24 cellular contexts compared by ENCODE assay signal in genomic region chr7:140308060-140308459, GRCh38.
"Had no signal": no experiment of that assay in that cellular context is flagged by ENCODE, and none has a peak within 500 bp of the region (broad histone marks: within the 10 kb centered on the region; RNA-seq: fewer than 3 reads in every experiment).

No MANE protein-coding gene starts in this region.

- DNase-seq: effector memory CD8-positive, alpha-beta T cell; erythroblast; esophagus squamous epithelium; foreskin melanocyte; glutamatergic neuron; heart right ventricle; hypothalamus; immature natural killer cell; islet precursor cell; kidney glomerular epithelial cell; mesenchymal stem cell; naive thymus-derived CD4-positive, alpha-beta T cell; nucleus accumbens; posterior cingulate gyrus; psoas muscle; right cardiac atrium; stimulated activated CD4-positive, alpha-beta T cell treated with anti-CD3 and anti-CD28 coated beads, Interleukin-15, amount 100 ng/mL, for 24 hours; stimulated activated CD4-positive, alpha-beta T cell treated with anti-CD3 and anti-CD28 coated beads, Interleukin-2, amount 100 ng/mL, for 48 hours; stimulated activated naive B cell treated with anti-CD40 and anti-IgM and Interleukin-4, amounts not matched to agents 10 μg/mL and 1 μg/mL and 100 μg/mL, for 72 hours; upper lobe of right lung had no signal

- H3K27ac ChIP-seq: coronary artery, esophagus squamous epithelium, heart right ventricle, psoas muscle, skin epidermis, thoracic aorta, tibial nerve, upper lobe of right lung had no signal

- H3K4me3 ChIP-seq: coronary artery, esophagus squamous epithelium, heart right ventricle, psoas muscle, skin epidermis, thoracic aorta, tibial nerve, upper lobe of right lung had no signal

- H3K27me3 ChIP-seq: esophagus squamous epithelium, heart right ventricle, tibial nerve, upper lobe of right lung had no signal

- H3K36me3 ChIP-seq: esophagus squamous epithelium, heart right ventricle, thoracic aorta, tibial nerve, upper lobe of right lung had no signal

- H3K9me3 ChIP-seq: psoas muscle had no signal

- H3K4me1 ChIP-seq: esophagus squamous epithelium, psoas muscle, upper lobe of right lung had no signal

- ATAC-seq: effector memory CD8-positive, alpha-beta T cell; heart right ventricle; naive thymus-derived CD4-positive, alpha-beta T cell; psoas muscle; right cardiac atrium; stimulated activated naive B cell treated with anti-CD40 and anti-IgM and Interleukin-4, amounts not matched to agents 10 μg/mL and 1 μg/mL and 100 μg/mL, for 72 hours; upper lobe of right lung had no signal
